30 cellular contexts compared by ENCODE assay signal in genomic region chr6:44788387-44788981, GRCh38.
A peak's percentile ranks its signal among the peaks of the same experiment; 100 is the strongest.
DNase-seq lines count a peak whose midpoint lies in the region; ATAC-seq and TF ChIP-seq lines count a peak whose summit lies in the region.
"Had no signal": no experiment of that assay in that cellular context is flagged by ENCODE, and none has a peak within 500 bp of the region (broad histone marks: within the 10 kb centered on the region; RNA-seq: fewer than 3 reads in every experiment).

No MANE protein-coding gene starts in this region.

- CTCF ChIA-PET in HEK293 (lab: Yijun Ruan, JAX) = interaction anchor here (0.6 to 0.7 kb wide), 2 partner anchors 334 to 1069 kb away, joined by 3 read pairs; no protein-coding TSS in a partner anchor

- POLR2A ChIA-PET in HEK293 (lab: Yijun Ruan, JAX) = no interaction called here

- peak overlapping the region; percentile 43 for H3K4me3 Mint-ChIP-seq in activated T-helper 17 cell treated with anti-CD3 and anti-CD28 coated beads, Interleukin-2, amount 50 U/mL, for 72 hours
- H3K4me3 Mint-ChIP-seq: activated CD4-positive, alpha-beta T cell treated with anti-CD3 and anti-CD28 coated beads for 36 hours; CD14-positive monocyte; natural killer cell treated with Interleukin-12 subunit alpha and Interleukin-12 subunit beta and Interleukin-15 and Interleukin-18, amount 100 ng/mL, for 72 hours; stimulated activated naive CD8-positive, alpha-beta T cell treated with anti-CD3 and anti-CD28 coated beads, Interleukin-15, Interleukin-2, amounts not matched to agents 100 ng/mL and 50 ng/mL, for 24 hours had no signal

- TF ChIP-seq CTCF in HEK293 (tag by site-specific recombination; IDR thresholded peaks at IDR 0.05) (no peak), fibroblast of villous mesenchyme (IDR thresholded peaks at IDR 0.05; ENCODE audit: insufficient read depth, low read depth, low read length) (no peak)

- peaks cover 8% of the 10 kb centered on the region for H3K4me1 Mint-ChIP-seq in activated T-helper 17 cell treated with anti-CD3 and anti-CD28 coated beads, Interleukin-2, amount 50 U/mL, for 72 hours
- H3K4me1 Mint-ChIP-seq: CD14-positive monocyte had no signal

- H3K36me3 Mint-ChIP-seq in activated T-helper 17 cell treated with anti-CD3 and anti-CD28 coated beads, Interleukin-2, amount 50 U/mL, for 72 hours (ENCODE audit: low read depth) = no peaks in the 10 kb centered on the region
- H3K36me3 Mint-ChIP-seq: CD14-positive monocyte; natural killer cell treated with Interleukin-12 subunit alpha and Interleukin-12 subunit beta and Interleukin-15 and Interleukin-18, amount 100 ng/mL, for 72 hours; T-cell had no signal

- no peaks in the 10 kb centered on the region for H3K4me1 ChIP-seq in HEK293 (ENCODE audit: control insufficient read depth, insufficient read depth, low read length)
- H3K4me1 ChIP-seq: HAP-1, heart right ventricle, left ventricle myocardium inferior, parathyroid adenoma, SJCRH30, thyroid gland had no signal

- H3K9me3 Mint-ChIP-seq in activated T-helper 17 cell treated with anti-CD3 and anti-CD28 coated beads, Interleukin-2, amount 50 U/mL, for 72 hours = peaks cover 7% of the 10 kb centered on the region
- H3K9me3 Mint-ChIP-seq: natural killer cell treated with Interleukin-12 subunit alpha and Interleukin-12 subunit beta and Interleukin-15 and Interleukin-18, amount 100 ng/mL, for 72 hours had no signal

- H3K36me3 ChIP-seq in HEK293 (ENCODE audit: control insufficient read depth in 2 of 2, insufficient read depth in 1 of 2, low read length in 2 of 2) = no peaks in the 10 kb centered on the region
- H3K36me3 ChIP-seq: HAP-1, heart right ventricle, left ventricle myocardium inferior, SJCRH30, thyroid gland had no signal

- ATAC-seq in activated T-helper 17 cell treated with anti-CD3 and anti-CD28 coated beads, Interleukin-2, amount 50 U/mL, for 72 hours (replicated peaks) = no peak
- peak; percentile 73 for ATAC-seq in sciatic nerve
- no peak for ATAC-seq in GM19455 (IDR thresholded peaks at IDR 0.05; ENCODE audit: unreplicated experiment)
- ATAC-seq: activated T-cell treated with anti-CD3 and anti-CD28 coated beads, Interleukin-2, amount 50 U/mL, for 72 hours; foreskin keratinocyte; heart right ventricle; right cardiac atrium had no signal

- no peak overlapping the region for H3K27ac ChIP-seq in HEK293 (ENCODE audit: extremely low read depth, low read depth, low read length)
- H3K27ac ChIP-seq: foreskin keratinocyte, heart right ventricle, left ventricle myocardium inferior, parathyroid adenoma, SJCRH30, thyroid gland had no signal

- intact Hi-C loops in sciatic nerve (cut with DNase I) = no loop called here

- no peak overlapping the region for H3K27ac Mint-ChIP-seq in activated T-helper 17 cell treated with anti-CD3 and anti-CD28 coated beads, Interleukin-2, amount 50 U/mL, for 72 hours
- H3K27ac Mint-ChIP-seq: activated CD4-positive, alpha-beta T cell treated with anti-CD3 and anti-CD28 coated beads for 36 hours; activated T-cell treated with anti-CD3 and anti-CD28 coated beads, Interleukin-2, amount 50 U/mL, for 72 hours; CD14-positive monocyte; natural killer cell treated with Interleukin-12 subunit alpha and Interleukin-12 subunit beta and Interleukin-15 and Interleukin-18, amount 100 ng/mL, for 72 hours; stimulated activated naive CD8-positive, alpha-beta T cell treated with anti-CD3 and anti-CD28 coated beads, Interleukin-15, Interleukin-2, amounts not matched to agents 100 ng/mL and 50 ng/mL, for 24 hours had no signal

- no peak overlapping the region for H3K4me3 ChIP-seq in HEK293 (ENCODE audit: low read depth, low read length)
- no peak overlapping the region for H3K4me3 ChIP-seq in fibroblast of villous mesenchyme (ENCODE audit: low read depth, low read length)
- H3K4me3 ChIP-seq: HAP-1, heart right ventricle, left ventricle myocardium inferior, SJCRH30, thyroid gland had no signal

- H3K27me3 Mint-ChIP-seq in activated T-helper 17 cell treated with anti-CD3 and anti-CD28 coated beads, Interleukin-2, amount 50 U/mL, for 72 hours = peaks cover 8% of the 10 kb centered on the region
- H3K27me3 Mint-ChIP-seq: activated CD4-positive, alpha-beta T cell treated with anti-CD3 and anti-CD28 coated beads for 36 hours; activated naive CD8-positive, alpha-beta T cell treated with anti-CD3 and anti-CD28 coated beads, Interleukin-2, amount 10 ng/mL, durations not matched to agents 7 days and 5 days; stimulated activated naive CD8-positive, alpha-beta T cell treated with anti-CD3 and anti-CD28 coated beads, Interleukin-15, Interleukin-2, amounts not matched to agents 100 ng/mL and 50 ng/mL, for 24 hours had no signal

- DNase-seq in fibroblast of villous mesenchyme (ENCODE audit: low read depth) (peak; percentile 40), sciatic nerve (ENCODE audit: low spot score) (no peak), NCI-H1694 (lab: John Stamatoyannopoulos, UW) (no peak), AG20443 (ENCODE audit: low spot score) (no peak), NCI-H187 treated with DMSO at 0.1 percent for 48 hours (lab: John Stamatoyannopoulos, UW) (no peak)
- DNase-seq: activated CD4-positive, alpha-beta T cell treated with anti-CD3 and anti-CD28 coated beads for 36 hours; activated T-cell treated with anti-CD3 and anti-CD28 coated beads, Interleukin-2, amount 50 U/mL, for 72 hours; cerebellar nuclear complex; EL; foreskin keratinocyte; heart right ventricle; KG1; left ventricle myocardium inferior; midbrain; MV-4-11; NCI-H1694 treated with DMSO at 0.1 percent for 48 hours; NCI-H526; right cardiac atrium; SJCRH30; T-cell; thyroid gland had no signal

- H3K9me3 ChIP-seq in HEK293 (ENCODE audit: control insufficient read depth, insufficient read depth, low read depth, low read length) = no peaks in the 10 kb centered on the region
- H3K9me3 ChIP-seq: HAP-1, thyroid gland had no signal

TF ChIP-seq in HEK293, 187 proteins besides CTCF, POLR2A, EP300 and RAD21:
- TF ChIP-seq ZNF2 (tag by site-specific recombination; IDR thresholded peaks at IDR 0.05) (no peak), ZIC2 (tag by site-specific recombination; IDR thresholded peaks at IDR 0.05) (0 out of 2 replicates have a peak, but pooled peaks have one; percentile 8)
